Comparison of ENCODE assay signal across 8 cellular contexts in genomic region chr13:29850213-29850898, GRCh38. TPM values are rescaled to one million over a fixed set of nuclear protein-coding genes. Genes with fewer than 3 reads are reported as not detected.
DNase-seq lines count a peak whose midpoint lies in the region; ATAC-seq, FAIRE-seq and TF ChIP-seq lines count a peak whose summit lies in the region.

UBL3 (minus strand) TSS chr13:29850617; CDS start chr13:29849538, 1,079 bp downstream.

- H3K4me1 ChIP-seq in adipocyte (ENCODE audit: control insufficient read depth, insufficient read depth, low read length) (peaks cover 39% of the 10 kb centered on the region), parathyroid adenoma (peaks cover 2% of the 10 kb centered on the region), tibial artery (peaks cover 0 to 27% (median 6%) of the 10 kb centered on the region in 4 donors)

- H3K79me2 ChIP-seq in parathyroid adenoma = peaks cover 3% of the 10 kb centered on the region

- peak within 1 kb of the TSS; percentile 81 for H3K4me2 ChIP-seq in parathyroid adenoma (ENCODE audit: low read length)

- H2AFZ ChIP-seq in parathyroid adenoma = peak within 1 kb of the TSS; percentile 86

- peak; percentile 65; the same call in 1 of the 2 replicates for TF ChIP-seq POLR2A in GM12892 (IDR thresholded peaks at IDR 0.05; ENCODE audit: low read depth, low read length)

- intact Hi-C loops in cardiac septum (cut with DNase I) = no loop called here
- intact Hi-C loops in tibial artery (cut with DNase I; ENCODE audit: low total_unique reads) = loop anchor here (2.0 kb wide), 1 partner anchor 264 kb away; no protein-coding TSS in a partner anchor

- H3K27ac ChIP-seq in parathyroid adenoma = peak within 1 kb of the TSS; percentile 97
- H3K27ac ChIP-seq in tibial artery = peak within 1 kb of the TSS; percentile 98 to 99

- H3K27me3 ChIP-seq in adipocyte (replicated peaks; ENCODE audit: control insufficient read depth, insufficient read depth, low read length) (no peaks in the 10 kb centered on the region), parathyroid adenoma (ENCODE audit: control insufficient read depth, insufficient read depth, low read length) (no peaks in the 10 kb centered on the region), tibial artery (no peaks in the 10 kb centered on the region)

- no peak for TF ChIP-seq CTCF in parathyroid adenoma (IDR thresholded peaks at IDR 0.05)
- TF ChIP-seq CTCF in tibial artery (IDR thresholded peaks at IDR 0.05) = no peak

- no peaks in the 10 kb centered on the region for H3K9me3 ChIP-seq in adipocyte (ENCODE audit: control insufficient read depth, low read length)
- no peaks in the 10 kb centered on the region for H3K9me3 ChIP-seq in parathyroid adenoma (ENCODE audit: control insufficient read depth, low read length)
- H3K9me3 ChIP-seq in tibial artery = no peaks in the 10 kb centered on the region

- FAIRE-seq in GM12892 (lab: Jason Lieb, UNC) = peak; percentile 96

- ATAC-seq in HG02840 (IDR thresholded peaks at IDR 0.05; ENCODE audit: low FRiP score, unreplicated experiment) = peak; percentile 86

- DNase-seq in GM12892 (ENCODE audit: insufficient read length) (peak; percentile 84), NCI-H1436 treated with DMSO at 0.1 percent for 48 hours (lab: John Stamatoyannopoulos, UW) (peak; percentile 26), T follicular helper cell (ENCODE audit: low read depth) (peak; percentile 92), adipocyte (ENCODE audit: low read depth) (peak; percentile 99), cardiac septum (ENCODE audit: low spot score) (peak; percentile 99), tibial artery (peak; percentile 96 to 98)

- H3K4me3 ChIP-seq in adipocyte (ENCODE audit: low read length) (peak within 1 kb of the TSS; percentile 99), parathyroid adenoma (ENCODE audit: low read depth, low read length) (peak within 1 kb of the TSS; percentile 85), tibial artery (peak within 1 kb of the TSS; percentile 76 to 81)

- H3K36me3 ChIP-seq in adipocyte (ENCODE audit: control insufficient read depth, insufficient read depth, low read length, severe bottlenecking) (no peaks in the 10 kb centered on the region), parathyroid adenoma (ENCODE audit: control insufficient read depth, insufficient read depth, low read length) (no peaks in the 10 kb centered on the region), tibial artery (no peaks in the 10 kb centered on the region)

- H3K9ac ChIP-seq in adipocyte (ENCODE audit: low read length) (peak within 1 kb of the TSS; percentile 88), parathyroid adenoma (peak within 1 kb of the TSS; percentile 82)

RNA-seq across cellular contexts. Expression of gene UBL3, which starts in this region (rescaled TPM):
- polyA plus RNA-seq in GM12892 (2012; ENCODE audit: missing spikeins) = 8.2 TPM
- total RNA-seq in cardiac septum = 24.1 TPM

Comparison
In these comparisons a context has a peak if more than half of its experiments do, and no peak if none do; other contexts are left out.
1. Peak in every context shown above with its lines: DNase-seq, ATAC-seq, H3K4me3 ChIP-seq and H3K27ac ChIP-seq.
2. DNase-seq: peak in every context shown above with its lines; median percentile 99 in adipocyte; 99 in cardiac septum; 97 in tibial artery; 92 in T follicular helper cell; 84 in GM12892; 26 in NCI-H1436 treated with DMSO at 0.1 percent for 48 hours.